In genomic region chr13:29472317-29472961, GRCh38 we compare ENCODE assay signal across 8 cellular contexts.
DNase-seq lines count a peak whose midpoint lies in the region; ATAC-seq and TF ChIP-seq lines count a peak whose summit lies in the region.

No MANE protein-coding gene starts in this region.

- ATAC-seq in GM19397 (IDR thresholded peaks at IDR 0.05; ENCODE audit: unreplicated experiment) (peak; percentile 74), HG03025 (IDR thresholded peaks at IDR 0.05; ENCODE audit: low FRiP score, unreplicated experiment) (no peak), HG02571 (IDR thresholded peaks at IDR 0.05; ENCODE audit: unreplicated experiment) (no peak)

- intact Hi-C loops in prostate gland (cut with DNase I): no loop called here

- H3K9me3 ChIP-seq in prostate gland: no peaks in the 10 kb centered on the region

- no peaks in the 10 kb centered on the region for H3K27me3 ChIP-seq in prostate gland (replicated peaks; ENCODE audit: insufficient read depth)

- TF ChIP-seq POLR2A in prostate gland (IDR thresholded peaks at IDR 0.05): no peak

- no peak overlapping the region for H3K27ac ChIP-seq in prostate gland

- H3K4me1 ChIP-seq in prostate gland (replicated peaks): no peaks in the 10 kb centered on the region

- H3K4me3 ChIP-seq in prostate gland: no peak overlapping the region

- no peaks in the 10 kb centered on the region for H3K36me3 ChIP-seq in prostate gland

- peak; percentile 73 for DNase-seq in CD1c-positive myeloid dendritic cell (ENCODE audit: extremely low spot score)
- peak; percentile 42 for DNase-seq in NCI-H460 (ENCODE audit: extremely low read depth, low read depth)
- DNase-seq in activated CD8-positive, alpha-beta memory T cell treated with anti-CD3 and anti-CD28 coated beads for 48 hours (ENCODE audit: low read depth in 2 of 3, low spot score in 2 of 3): peak in 2 of 3 experiments; percentile 13 to 18
- DNase-seq in fibroblast of peridontal ligament (ENCODE audit: extremely low read depth): peak; percentile 54
- peak; percentile 22 for DNase-seq in prostate gland (ENCODE audit: low spot score)

- 41% methylated on average over 6 of the region's 6 CpGs for WGBS in prostate gland

- peak; percentile 16 to 70 (median 66) for TF ChIP-seq CTCF in prostate gland (IDR thresholded peaks at IDR 0.05)

Comparison
In these comparisons a context has a peak if more than half of its experiments do, and no peak if none do; other contexts are left out.
1. DNase-seq: peak in every context shown above with its lines; median percentile 73 in CD1c-positive myeloid dendritic cell; 54 in fibroblast of peridontal ligament; 42 in NCI-H460; 22 in prostate gland; 16 in activated CD8-positive, alpha-beta memory T cell treated with anti-CD3 and anti-CD28 coated beads for 48 hours.